Comparison of ENCODE assay signal across 8 cellular contexts in genomic region chr3:27368831-27369607, GRCh38. TPM values are rescaled to one million over a fixed set of nuclear protein-coding genes. Genes with fewer than 3 reads are reported as not detected.
DNase-seq lines count a peak whose midpoint lies in the region; ATAC-seq and TF ChIP-seq lines count a peak whose summit lies in the region.

Gene NEK10, minus strand, starts transcription at chr3:27369383. Its CDS starts 16,501 bp downstream, at chr3:27352882.

- no peaks in the 10 kb centered on the region for H3F3A ChIP-seq in OCI-LY1 (ENCODE audit: insufficient read depth, low read length)

- TF ChIP-seq POLR2A in esophagus muscularis mucosa (IDR thresholded peaks at IDR 0.05; ENCODE audit: low read depth): no peak

- no peak for TF ChIP-seq EP300 in esophagus muscularis mucosa (IDR thresholded peaks at IDR 0.05)

- ATAC-seq in GM19468 (IDR thresholded peaks at IDR 0.05; ENCODE audit: extremely low read depth, unreplicated experiment): peak; percentile 100

- H3K36me3 Mint-ChIP-seq in CD4-positive, alpha-beta memory T cell: peaks cover 0 to 9% of the 10 kb centered on the region in 2 donors

- H3K4me3 ChIP-seq in CD4-positive, alpha-beta memory T cell (ENCODE audit: low read length in 2 of 2): peak within 1 kb of the TSS; percentile 64 to 81
- H3K4me3 ChIP-seq in OCI-LY1 (ENCODE audit: low read depth, low read length, poor library complexity, severe bottlenecking) (peak within 1 kb of the TSS; percentile 65), esophagus muscularis mucosa (peak within 1 kb of the TSS; percentile 61 to 75 (median 68)), mucosa of rectum (ENCODE audit: low read length in 2 of 2) (peak within 1 kb of the TSS; percentile 90)

- POLR2A ChIA-PET in CD4-positive, alpha-beta memory T cell (lab: Charles Lee; ENCODE audit: partially characterized antibody): interaction anchor here (0.7 to 2.5 kb wide), 11 partner anchors 8 to 980 kb away, joined by 3 to 19 read pairs (median 3); partner anchors contain the start of gene SLC4A7

- no peak within 1 kb of the TSS for H2AFZ ChIP-seq in OCI-LY1 (ENCODE audit: low read length)

- H3K27ac Mint-ChIP-seq in CD4-positive, alpha-beta memory T cell: peak within 1 kb of the TSS; percentile 80 to 98 (median 94)

- DNase-seq in CD4-positive, alpha-beta memory T cell: peak; percentile 91 to 94 (median 93)
- DNase-seq in HPDE6-E6E7 (ENCODE audit: extremely low spot score) (peak; percentile 77), esophagus muscularis mucosa (ENCODE audit: extremely low spot score) (peak; percentile 97)
- DNase-seq in activated T-cell treated with anti-CD3 and anti-CD28 coated beads, Interleukin-2, amount 50 U/mL, for 1 hour: peak; percentile 94
- peak; percentile 77 to 86 for DNase-seq in stimulated activated CD8-positive, alpha-beta memory T cell treated with anti-CD3 and anti-CD28 coated beads, Interleukin-4, amount 100 ng/mL, for 1 hour (ENCODE audit: low read depth in 2 of 2, low spot score in 1 of 2)

- H3K9me3 ChIP-seq in CD4-positive, alpha-beta memory T cell (ENCODE audit: control insufficient read depth in 1 of 2, low read length in 2 of 2): no peaks in the 10 kb centered on the region
- H3K9me3 ChIP-seq in OCI-LY1 (ENCODE audit: low read length) (no peaks in the 10 kb centered on the region), esophagus muscularis mucosa (no peaks in the 10 kb centered on the region), mucosa of rectum (ENCODE audit: control insufficient read depth in 2 of 2, low read length in 2 of 2) (no peaks in the 10 kb centered on the region)

- peaks cover 12 to 20% (median 17%) of the 10 kb centered on the region in 4 donors for H3K4me1 Mint-ChIP-seq in CD4-positive, alpha-beta memory T cell

- H3K79me2 ChIP-seq in OCI-LY1 (ENCODE audit: insufficient read depth, low read length): no peaks in the 10 kb centered on the region

- peaks cover 0 to 2% (median 0%) of the 10 kb centered on the region in 8 donors for H3K9me3 Mint-ChIP-seq in CD4-positive, alpha-beta memory T cell

- H3K27ac ChIP-seq in CD4-positive, alpha-beta memory T cell (ENCODE audit: low read depth, low read length): peak within 1 kb of the TSS; percentile 39
- H3K27ac ChIP-seq in OCI-LY1 (ENCODE audit: low read depth, low read length, poor library complexity, severe bottlenecking) (no peak within 1 kb of the TSS), esophagus muscularis mucosa (replicated peaks in 1 of 4) (no peak within 1 kb of the TSS), mucosa of rectum (ENCODE audit: low read depth in 2 of 2, low read length in 2 of 2) (no peak within 1 kb of the TSS)

- peak within 1 kb of the TSS; percentile 75 for H3K4me2 ChIP-seq in OCI-LY1 (ENCODE audit: low read length)

- CTCF ChIA-PET in CD4-positive, alpha-beta memory T cell (lab: Charles Lee; ENCODE audit: partially characterized antibody): interaction anchor here (0.7 to 3.0 kb wide), 4 partner anchors 11 to 160 kb away, joined by 3 to 10 read pairs (median 4); no protein-coding TSS in a partner anchor

- TF ChIP-seq CTCF in OCI-LY1 (IDR thresholded peaks at IDR 0.05; ENCODE audit: low read length) (no peak), esophagus muscularis mucosa (IDR thresholded peaks at IDR 0.05) (peak in 2 of 3 experiments; percentile 8 to 10)

- no peaks in the 10 kb centered on the region for H3K9me2 ChIP-seq in OCI-LY1 (ENCODE audit: low read depth, low read length)

- H3K36me3 ChIP-seq in CD4-positive, alpha-beta memory T cell (ENCODE audit: insufficient read depth, low read length): no peaks in the 10 kb centered on the region
- no peaks in the 10 kb centered on the region for H3K36me3 ChIP-seq in OCI-LY1 (ENCODE audit: insufficient read depth, low read length)
- peaks cover 0 to 5% (median 0%) of the 10 kb centered on the region in 4 donors for H3K36me3 ChIP-seq in esophagus muscularis mucosa
- no peaks in the 10 kb centered on the region for H3K36me3 ChIP-seq in mucosa of rectum (ENCODE audit: control insufficient read depth in 2 of 2, insufficient read depth in 2 of 2, low read length in 2 of 2)

- H3K4me3 Mint-ChIP-seq in CD4-positive, alpha-beta memory T cell: peak within 1 kb of the TSS; percentile 91 to 97 (median 96)

- H3K9ac ChIP-seq in OCI-LY1 (ENCODE audit: low read length) (peak within 1 kb of the TSS; percentile 21; the same call in 1 of the 2 replicates), mucosa of rectum (ENCODE audit: low read depth in 1 of 2, low read length in 2 of 2) (peak within 1 kb of the TSS; percentile 16 to 36)

- WGBS in esophagus muscularis mucosa: 3% methylated on average over 42 of the region's 48 CpGs

- H3K27me3 ChIP-seq in CD4-positive, alpha-beta memory T cell (ENCODE audit: insufficient read depth, low read length): no peaks in the 10 kb centered on the region
- no peaks in the 10 kb centered on the region for H3K27me3 ChIP-seq in OCI-LY1 (ENCODE audit: insufficient read depth, low read length)
- H3K27me3 ChIP-seq in esophagus muscularis mucosa: no peaks in the 10 kb centered on the region
- no peaks in the 10 kb centered on the region for H3K27me3 ChIP-seq in mucosa of rectum (ENCODE audit: control insufficient read depth in 2 of 2, insufficient read depth in 2 of 2, low read length in 2 of 2)

- H3K4me1 ChIP-seq in CD4-positive, alpha-beta memory T cell (ENCODE audit: insufficient read depth, low read length): peaks cover 11% of the 10 kb centered on the region
- H3K4me1 ChIP-seq in OCI-LY1 (ENCODE audit: insufficient read depth, low read length, severe bottlenecking) (peaks cover 8% of the 10 kb centered on the region), esophagus muscularis mucosa (peaks cover 0 to 22% (median 17%) of the 10 kb centered on the region in 4 donors), mucosa of rectum (ENCODE audit: control insufficient read depth in 2 of 2, insufficient read depth in 2 of 2, low read length in 2 of 2) (peaks cover 0 to 10% of the 10 kb centered on the region in 2 donors)

- intact Hi-C loops in CD4-positive, alpha-beta memory T cell (cut with micrococcal nuclease): loop anchor here (1.0 to 2.0 kb wide), 3 partner anchors 10 to 980 kb away; partner anchors contain the start of genes AZI2, SLC4A7 and ZCWPW2
- intact Hi-C loops in esophagus muscularis mucosa (cut with DNase I): no loop called here

- H3K27me3 Mint-ChIP-seq in CD4-positive, alpha-beta memory T cell: no peaks in the 10 kb centered on the region

- no peaks in the 10 kb centered on the region for H4K20me1 ChIP-seq in OCI-LY1 (ENCODE audit: insufficient read depth, low read length)

RNA-seq across cellular contexts. Expression of gene NEK10, which starts in this region (rescaled TPM):
- 1 to 10 TPM; 1.4 to 2.7 TPM for total RNA-seq in CD4-positive, alpha-beta memory T cell
- under 1 TPM in 1 of 2 donors, not detected in 1; 0.10 TPM for polyA plus RNA-seq in CD4-positive, alpha-beta memory T cell
- 1 to 10 TPM in 2 of 4 donors, under 1 TPM in 2; 0.58 to 2.5 (median 1.1) TPM for total RNA-seq in esophagus muscularis mucosa
